29 cellular contexts compared by ENCODE assay signal in the genomic region with DNA sequence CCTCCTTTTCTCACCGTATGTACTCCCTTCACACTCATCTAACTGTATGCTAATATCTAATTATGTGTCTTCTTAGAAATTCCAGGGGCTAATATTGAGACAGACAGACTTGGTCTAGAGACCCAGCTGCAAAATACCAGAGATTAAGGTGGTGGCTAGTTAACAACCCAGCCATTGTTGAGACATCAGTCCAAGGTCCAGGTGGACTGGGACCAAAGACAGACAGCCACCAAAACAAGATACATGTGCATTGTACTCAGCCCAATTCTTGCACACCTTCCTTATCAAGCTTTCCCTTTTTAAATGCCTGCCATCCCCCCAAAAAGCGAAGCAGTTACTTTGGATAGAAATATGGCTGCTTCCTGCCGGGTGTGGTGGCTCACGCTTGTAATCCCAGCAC.
"Had no signal": no experiment of that assay in that cellular context is flagged by ENCODE, and none has a peak within 500 bp of the region (broad histone marks: within the 10 kb centered on the region; RNA-seq: fewer than 3 reads in every experiment).

No MANE protein-coding gene starts in this region.

- H3K27me3 Mint-ChIP-seq: naive thymus-derived CD8-positive, alpha-beta T cell; natural killer cell treated with Interleukin-12 subunit alpha and Interleukin-12 subunit beta and Interleukin-15 and Interleukin-18, amount 100 ng/mL, for 72 hours; stimulated activated naive B cell treated with anti-CD40 and anti-IgM and Interleukin-4, amounts not matched to agents 10 μg/mL and 1 μg/mL and 100 μg/mL, for 72 hours; stimulated activated naive CD8-positive, alpha-beta T cell treated with anti-CD3 and anti-CD28 coated beads, Interleukin-15, Interleukin-2, amounts not matched to agents 100 ng/mL and 50 ng/mL, for 24 hours had no signal

- H3K4me2 ChIP-seq: smooth muscle cell had no signal

- H3K36me3 ChIP-seq: neutrophil, pancreas, spleen, stomach, thoracic aorta, thyroid gland, tibial nerve, upper lobe of left lung, vagina had no signal

- H3K4me3 Mint-ChIP-seq: naive thymus-derived CD8-positive, alpha-beta T cell; natural killer cell treated with Interleukin-12 subunit alpha and Interleukin-12 subunit beta and Interleukin-15 and Interleukin-18, amount 100 ng/mL, for 72 hours; nephron progenitor cell; neural crest cell; stimulated activated naive B cell treated with anti-CD40 and anti-IgM and Interleukin-4, amounts not matched to agents 10 μg/mL and 1 μg/mL and 100 μg/mL, for 72 hours; stimulated activated naive CD8-positive, alpha-beta T cell treated with anti-CD3 and anti-CD28 coated beads, Interleukin-15, Interleukin-2, amounts not matched to agents 100 ng/mL and 50 ng/mL, for 24 hours had no signal

- FAIRE-seq: pancreas, urothelium cell line had no signal

- H3K9me3 Mint-ChIP-seq: naive thymus-derived CD8-positive, alpha-beta T cell; natural killer cell treated with Interleukin-12 subunit alpha and Interleukin-12 subunit beta and Interleukin-15 and Interleukin-18, amount 100 ng/mL, for 72 hours; neural crest cell; stimulated activated naive B cell treated with anti-CD40 and anti-IgM and Interleukin-4, amounts not matched to agents 10 μg/mL and 1 μg/mL and 100 μg/mL, for 72 hours had no signal

- H3K9me3 ChIP-seq: neutrophil, pancreas, psoas muscle, spleen, stomach, thoracic aorta, thyroid gland, tibial nerve, upper lobe of left lung, vagina had no signal

- H3K27ac ChIP-seq: neutrophil, pancreas, psoas muscle, skin epidermis, spleen, stomach, thoracic aorta, thyroid gland, tibial nerve, upper lobe of left lung, vagina had no signal

- H3K4me3 ChIP-seq: pancreas, psoas muscle, skin epidermis, smooth muscle cell, spleen, stomach, thoracic aorta, thyroid gland, tibial nerve, upper lobe of left lung, vagina had no signal

- H3K36me3 Mint-ChIP-seq: natural killer cell treated with Interleukin-12 subunit alpha and Interleukin-12 subunit beta and Interleukin-15 and Interleukin-18, amount 100 ng/mL, for 72 hours had no signal

- DNase-seq: naive thymus-derived CD8-positive, alpha-beta T cell; nephron progenitor cell; nucleus accumbens; pancreas; psoas muscle; right cardiac atrium; spleen; stimulated activated CD4-positive, alpha-beta T cell treated with anti-CD3 and anti-CD28 coated beads, Interleukin-12 subunit alpha, Interleukin-12 subunit beta, amount 100 ng/mL, for 4 hours; stimulated activated CD4-positive, alpha-beta T cell treated with anti-CD3 and anti-CD28 coated beads, Interleukin-1b, Interleukin-23, amount 100 ng/mL, for 48 hours; stimulated activated CD4-positive, alpha-beta T cell treated with anti-CD3 and anti-CD28 coated beads, Interleukin-4, amount 100 ng/mL, for 1 hour; stimulated activated CD4-positive, alpha-beta T cell treated with anti-CD3 and anti-CD28 coated beads, Interleukin-4, amount 100 ng/mL, for 4 hours; stimulated activated CD8-positive, alpha-beta memory T cell treated with anti-CD3 and anti-CD28 coated beads, Interleukin-4, amount 100 ng/mL, for 48 hours; stimulated activated naive B cell treated with anti-CD40 and anti-IgM and Interleukin-4, amounts not matched to agents 10 μg/mL and 1 μg/mL and 100 μg/mL, for 72 hours; stimulated activated naive CD4-positive, alpha-beta T cell treated with Interleukin-2 at 50 U/mL for 16 hours; stomach; thyroid gland; trophoblast cell; upper lobe of left lung had no signal

- ATAC-seq: naive thymus-derived CD8-positive, alpha-beta T cell; natural killer cell treated with Interleukin-12 subunit alpha and Interleukin-12 subunit beta and Interleukin-15 and Interleukin-18, amount 100 ng/mL, for 72 hours; pancreas; psoas muscle; right cardiac atrium; sciatic nerve; stimulated activated naive B cell treated with anti-CD40 and anti-IgM and Interleukin-4, amounts not matched to agents 10 μg/mL and 1 μg/mL and 100 μg/mL, for 72 hours had no signal

- H3K27ac Mint-ChIP-seq: natural killer cell treated with Interleukin-12 subunit alpha and Interleukin-12 subunit beta and Interleukin-15 and Interleukin-18, amount 100 ng/mL, for 72 hours; stimulated activated naive B cell treated with anti-CD40 and anti-IgM and Interleukin-4, amounts not matched to agents 10 μg/mL and 1 μg/mL and 100 μg/mL, for 72 hours; stimulated activated naive CD8-positive, alpha-beta T cell treated with anti-CD3 and anti-CD28 coated beads, Interleukin-15, Interleukin-2, amounts not matched to agents 100 ng/mL and 50 ng/mL, for 24 hours had no signal

- H3K27me3 ChIP-seq: neutrophil, pancreas, spleen, stomach, thyroid gland, tibial nerve, upper lobe of left lung, vagina had no signal

- H3K4me1 ChIP-seq: pancreas, psoas muscle, spleen, upper lobe of left lung, vagina had no signal
